Comparison of ENCODE assay signal across 9 cellular contexts in the genomic region with DNA sequence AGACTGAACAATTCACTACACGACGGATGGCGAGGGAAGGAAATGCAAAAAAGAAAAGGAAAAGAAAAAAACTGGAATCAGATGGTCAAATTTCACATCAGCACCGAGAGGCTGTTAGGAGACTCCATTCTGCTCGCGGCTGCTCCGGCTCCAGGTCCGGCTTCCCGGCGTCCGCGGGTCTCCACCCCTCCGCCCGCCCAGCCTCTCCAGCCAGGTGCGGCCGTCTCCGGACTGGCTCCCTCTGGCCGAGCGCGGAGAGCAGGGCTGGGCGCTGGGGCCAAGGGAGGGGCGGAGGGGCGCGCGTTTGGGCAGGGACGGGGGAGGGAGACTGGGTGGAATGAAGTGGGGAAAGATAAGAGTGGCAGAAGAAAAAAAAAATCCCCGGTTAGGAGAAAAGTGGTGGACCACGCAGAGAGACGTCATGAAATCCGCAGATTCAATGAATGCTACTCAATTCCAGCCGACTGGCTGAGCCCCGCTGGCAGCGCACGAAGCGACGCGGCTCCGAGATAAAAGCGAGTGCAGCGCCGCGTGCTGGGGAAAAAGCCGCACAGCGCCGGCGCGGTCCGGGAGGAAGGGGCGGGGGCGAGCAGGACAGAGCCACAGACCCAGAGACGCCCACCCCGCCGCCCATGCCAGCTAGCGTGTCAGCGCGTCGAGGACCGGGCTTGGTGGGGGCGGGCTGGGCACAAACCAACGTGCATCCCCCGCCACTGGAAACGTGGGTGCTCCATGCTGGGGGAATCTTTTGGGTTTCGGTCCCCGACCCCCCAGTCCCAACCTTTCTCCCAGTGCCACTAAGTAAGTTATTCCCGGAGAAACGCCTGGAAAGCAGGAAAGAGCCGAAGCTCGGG. TPM values are rescaled to one million over a fixed set of nuclear protein-coding genes. Genes with fewer than 3 reads are reported as not detected.
DNase-seq lines count a peak whose midpoint lies in the region; ATAC-seq, FAIRE-seq and TF ChIP-seq lines count a peak whose summit lies in the region.
"Had no signal": no experiment of that assay in that cellular context is flagged by ENCODE, and none has a peak within 500 bp of the region (broad histone marks: within the 10 kb centered on the region; RNA-seq: fewer than 3 reads in every experiment).

Gene KCNJ6, minus strand, starts transcription at position 517 of the 854 bp plus-strand sequence. CDS start 75,775 bp downstream, outside the sequence.

- H3K36me3 ChIP-seq in body of pancreas (replicated peaks in 1 of 2; ENCODE audit: insufficient read depth in 1 of 2, low read depth in 2 of 2), result no peaks in the 10 kb centered on the region
- H3K36me3 ChIP-seq in testis (ENCODE audit: low read depth, missing control alignments), result no peaks in the 10 kb centered on the region

- no peak within 1 kb of the TSS for H3K27ac ChIP-seq in body of pancreas
- H3K27ac ChIP-seq in testis, result no peak within 1 kb of the TSS

- FAIRE-seq in H54 (lab: Jason Lieb, UNC), result no peak

- ATAC-seq in body of pancreas, result peak; percentile 55
- ATAC-seq in HG03342 (IDR thresholded peaks at IDR 0.05; ENCODE audit: unreplicated experiment), result no peak

- H3K4me3 ChIP-seq in GM12865 (ENCODE audit: low read depth, low read length) (no peak within 1 kb of the TSS), body of pancreas (no peak within 1 kb of the TSS), testis (peak within 1 kb of the TSS; percentile 1 to 46)

- H3K9me3 ChIP-seq in body of pancreas, result no peaks in the 10 kb centered on the region
- H3K9me3 ChIP-seq in testis, result no peaks in the 10 kb centered on the region

- peak in 1 of 3 donors; percentile 8 for TF ChIP-seq POLR2A in body of pancreas (IDR thresholded peaks at IDR 0.05)
- TF ChIP-seq POLR2A in testis (IDR thresholded peaks at IDR 0.05), result no peak
- no peak for TF ChIP-seq POLR2A in H54 (IDR thresholded peaks at IDR 0.05; ENCODE audit: low read depth, low read length)

- H3K4me1 ChIP-seq in body of pancreas (peaks cover 14% of the 10 kb centered on the region), testis (peaks cover 9% of the 10 kb centered on the region)

- H3K27me3 ChIP-seq in body of pancreas (peaks cover 0 to 10% of the 10 kb centered on the region in 2 donors), testis (no peaks in the 10 kb centered on the region)

- intact Hi-C loops in body of pancreas (cut with DNase I) (no loop called here), testis (cut with DNase I; ENCODE audit: low total_unique reads) (no loop called here)

- 1 to 2% methylated on average over 59 to 68 of the region's 68 CpGs for WGBS in body of pancreas, 2 donors
- WGBS in testis, 2 donors, result 2% methylated on average over 47 to 68 of the region's 68 CpGs

- no peak for DNase-seq in GM12865 (ENCODE audit: low read depth)
- peak; percentile 2 for DNase-seq in NCI-H2081 treated with DMSO at 0.1 percent for 48 hours (lab: John Stamatoyannopoulos, UW)
- DNase-seq in body of pancreas, result peak; percentile 24 to 56 (median 32)
- DNase-seq in iris pigment epithelial cell (ENCODE audit: low read depth), result peak; percentile 56
- peak; percentile 60 for DNase-seq in testis
- no peak for DNase-seq in H54 (ENCODE audit: insufficient read length, low spot score)
- DNase-seq in mucosa of gallbladder (ENCODE audit: low spot score), result no peak

- TF ChIP-seq CTCF in GM12865 (IDR thresholded peaks at IDR 0.05; ENCODE audit: insufficient read depth, low read depth, low read length, missing control alignments) (peak; percentile 10), body of pancreas (IDR thresholded peaks at IDR 0.05) (peak in 6 of 7 experiments; percentile 19 to 54 (median 44)), testis (IDR thresholded peaks at IDR 0.05) (peak in 2 of 3 experiments; percentile 10 to 38)

RNA-seq across cellular contexts. Expression of gene KCNJ6, which starts in this region (rescaled TPM):
- under 1 TPM; under 0.01 to 0.78 TPM for total RNA-seq in body of pancreas
- total RNA-seq in testis, result under 1 TPM; 0.24 to 0.25 TPM
- 0.25 TPM for polyA plus RNA-seq in testis (ENCODE audit: insufficient read depth, low read depth, low replicate concordance)
- 0.12 TPM for total RNA-seq in mucosa of gallbladder
- total RNA-seq: T-helper 2 cell treated with Interferon-gamma antibody and Interleukin-4, amounts not matched to agents 100 ng/mL and 5 ng/mL, for 36 hours had no signal

Comparison
In these comparisons a context has a peak if more than half of its experiments do, and no peak if none do; other contexts are left out.
1. Peak in DNase-seq and ATAC-seq in body of pancreas; RNA of the gene not detected or under 1 TPM.
2. Peak in DNase-seq and H3K4me3 ChIP-seq in testis; RNA of the gene not detected or under 1 TPM.
3. DNase-seq: peak in NCI-H2081 treated with DMSO at 0.1 percent for 48 hours (single experiment) and iris pigment epithelial cell (single experiment); none in GM12865 (single experiment), H54 (single experiment) and mucosa of gallbladder (single experiment).
4. Peak in every context shown above with its lines, with median percentiles within 50 percentile points of each other: CTCF ChIP-seq.